1 cellular context compared by ENCODE assay signal in the genomic region with DNA sequence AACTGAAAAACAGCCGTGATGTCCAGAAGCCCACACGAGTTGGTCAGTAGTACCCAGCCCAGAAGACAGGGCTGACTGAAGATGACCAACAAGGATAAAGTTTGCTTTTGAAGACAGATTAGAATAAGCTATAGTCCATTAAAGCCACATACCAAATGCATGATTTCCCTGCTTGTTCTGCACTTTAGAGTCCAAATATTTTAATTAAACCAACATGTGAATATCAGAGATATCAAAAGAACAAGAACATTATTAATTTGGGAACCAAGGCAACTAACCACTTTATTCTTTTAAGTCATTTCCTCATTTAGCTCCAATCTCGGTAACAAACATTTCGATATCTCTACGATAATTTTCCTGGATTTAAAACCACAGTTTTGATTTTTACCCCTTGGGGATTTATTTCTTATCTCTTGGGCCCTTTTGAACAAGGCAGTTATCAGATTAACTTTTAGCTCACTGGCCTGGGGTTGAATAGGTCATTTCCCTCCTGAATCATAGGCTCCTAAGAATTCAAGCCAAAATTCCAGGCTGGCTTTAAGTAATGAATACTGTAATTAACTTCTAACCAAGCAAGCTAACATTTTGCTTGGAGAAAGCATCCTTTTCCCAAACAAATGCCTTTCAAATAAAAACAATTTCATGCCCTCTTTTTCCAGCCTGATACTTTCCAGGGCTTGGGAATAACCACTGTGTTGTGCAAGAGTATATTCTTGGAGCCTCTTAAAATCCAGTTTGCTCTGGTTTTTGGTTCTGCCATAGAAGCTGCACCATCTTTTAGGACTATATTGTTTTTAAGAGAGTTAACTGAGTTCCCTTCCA.
TF ChIP-seq lines count a peak whose summit lies in the region.

No MANE protein-coding gene starts in this region.

TF ChIP-seq in HepG2, 621 proteins besides CTCF, POLR2A, EP300 and RAD21 (continued from another document):
- TF ChIP-seq HNRNPL (IDR thresholded peaks at IDR 0.05; ENCODE audit: low read depth, low read length), result no peak
- TF ChIP-seq ZNF205 (CRISPR knock-in tag; IDR thresholded peaks at IDR 0.05), result no peak
- TF ChIP-seq ZNF605 (CRISPR knock-in tag; IDR thresholded peaks at IDR 0.05), result no peak
- TF ChIP-seq SRSF1 (optimal IDR thresholded peaks at IDR 0.05; ENCODE audit: low read depth, low read length), result no peak
- no peak for TF ChIP-seq ZNF83 (CRISPR knock-in tag; IDR thresholded peaks at IDR 0.05; ENCODE audit: borderline replicate concordance)
- TF ChIP-seq TEAD3 (CRISPR knock-in tag; optimal IDR thresholded peaks at IDR 0.05; ENCODE audit: borderline replicate concordance), result no peak
- TF ChIP-seq, protein P1, sequence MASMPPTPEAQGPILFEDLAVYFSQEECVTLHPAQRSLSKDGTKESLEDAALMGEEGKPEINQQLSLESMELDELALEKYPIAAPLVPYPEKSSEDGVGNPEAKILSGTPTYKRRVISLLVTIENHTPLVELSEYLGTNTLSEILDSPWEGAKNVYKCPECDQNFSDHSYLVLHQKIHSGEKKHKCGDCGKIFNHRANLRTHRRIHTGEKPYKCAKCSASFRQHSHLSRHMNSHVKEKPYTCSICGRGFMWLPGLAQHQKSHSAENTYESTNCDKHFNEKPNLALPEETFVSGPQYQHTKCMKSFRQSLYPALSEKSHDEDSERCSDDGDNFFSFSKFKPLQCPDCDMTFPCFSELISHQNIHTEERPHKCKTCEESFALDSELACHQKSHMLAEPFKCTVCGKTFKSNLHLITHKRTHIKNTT (CRISPR knock-in tag; IDR thresholded peaks at IDR 0.05), result no peak
- no peak for TF ChIP-seq HIC2 (CRISPR knock-in tag; IDR thresholded peaks at IDR 0.05; ENCODE audit: low read depth)
- no peak for TF ChIP-seq ZNF782 (CRISPR knock-in tag; IDR thresholded peaks at IDR 0.05; ENCODE audit: borderline replicate concordance)
- TF ChIP-seq, protein P2, sequence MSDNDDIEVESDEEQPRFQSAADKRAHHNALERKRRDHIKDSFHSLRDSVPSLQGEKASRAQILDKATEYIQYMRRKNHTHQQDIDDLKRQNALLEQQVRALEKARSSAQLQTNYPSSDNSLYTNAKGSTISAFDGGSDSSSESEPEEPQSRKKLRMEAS (IDR thresholded peaks at IDR 0.05), result no peak
- TF ChIP-seq, protein P3, sequence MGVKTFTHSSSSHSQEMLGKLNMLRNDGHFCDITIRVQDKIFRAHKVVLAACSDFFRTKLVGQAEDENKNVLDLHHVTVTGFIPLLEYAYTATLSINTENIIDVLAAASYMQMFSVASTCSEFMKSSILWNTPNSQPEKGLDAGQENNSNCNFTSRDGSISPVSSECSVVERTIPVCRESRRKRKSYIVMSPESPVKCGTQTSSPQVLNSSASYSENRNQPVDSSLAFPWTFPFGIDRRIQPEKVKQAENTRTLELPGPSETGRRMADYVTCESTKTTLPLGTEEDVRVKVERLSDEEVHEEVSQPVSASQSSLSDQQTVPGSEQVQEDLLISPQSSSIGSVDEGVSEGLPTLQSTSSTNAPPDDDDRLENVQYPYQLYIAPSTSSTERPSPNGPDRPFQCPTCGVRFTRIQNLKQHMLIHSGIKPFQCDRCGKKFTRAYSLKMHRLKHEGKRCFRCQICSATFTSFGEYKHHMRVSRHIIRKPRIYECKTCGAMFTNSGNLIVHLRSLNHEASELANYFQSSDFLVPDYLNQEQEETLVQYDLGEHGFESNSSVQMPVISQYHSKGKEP (CRISPR knock-in tag; IDR thresholded peaks at IDR 0.05), result no peak
- no peak for TF ChIP-seq ZNF383 (CRISPR knock-in tag; IDR thresholded peaks at IDR 0.05; ENCODE audit: borderline replicate concordance)
